Comparison of ENCODE assay signal across 34 cellular contexts in genomic region chr18:74472312-74472711, GRCh38. TPM values are rescaled to one million over a fixed set of nuclear protein-coding genes. Genes with fewer than 3 reads are reported as not detected.
"Had no signal": no experiment of that assay in that cellular context is flagged by ENCODE, and none has a peak within 500 bp of the region (broad histone marks: within the 10 kb centered on the region; RNA-seq: fewer than 3 reads in every experiment).

No MANE protein-coding gene starts in this region.

- H3K4me1 ChIP-seq: ascending aorta, breast epithelium, SJCRH30 had no signal

- H3K27ac ChIP-seq: ascending aorta, breast epithelium, SJCRH30 had no signal

- DNase-seq: activated CD4-positive, alpha-beta T cell treated with anti-CD3 and anti-CD28 coated beads, Interleukin-2, amount 10 ng/mL, durations not matched to agents 24 days and 14 days; activated CD4-positive, alpha-beta T cell treated with anti-CD3 and anti-CD28 coated beads, Interleukin-2, amount 50 U/mL, for 4 hours; activated CD8-positive, alpha-beta T cell treated with anti-CD3 and anti-CD28 coated beads for 36 hours; activated effector memory CD4-positive, alpha-beta T cell treated with anti-CD3 and anti-CD28 coated beads, Interleukin-2, amount 50 U/mL, for 16 hours; activated naive CD4-positive, alpha-beta T cell; activated naive CD4-positive, alpha-beta T cell treated with anti-CD3 and anti-CD28 coated beads, Interleukin-2, amount 50 U/mL, for 16 hours; activated naive CD8-positive, alpha-beta T cell treated with anti-CD3 and anti-CD28 coated beads for 36 hours; activated T-cell treated with anti-CD3 and anti-CD28 coated beads, Interleukin-2, amount 50 U/mL, for 1 hour; activated T-cell treated with anti-CD3 and anti-CD28 coated beads, Interleukin-2, amount 50 U/mL, for 72 hours; amygdala; Kasumi-1; KG1; MG63; NCI-H1048; NCI-H1105 treated with DMSO at 0.1 percent for 48 hours; NCI-H1436; NCI-H1694; NCI-H1930; NCI-H2081 treated with DMSO at 0.1 percent for 48 hours; NCI-H226; NCI-H446 treated with DMSO at 0.1 percent for 48 hours; NCI-H524; NCI-H69; NCI-H82; SHP77; SJCRH30; SK-N-SH had no signal

- H3K9me3 ChIP-seq: ascending aorta, breast epithelium, SJCRH30, SK-N-SH had no signal

- H3K36me3 ChIP-seq: ascending aorta, breast epithelium, MG63, SJCRH30 had no signal

- ATAC-seq: activated CD8-positive, alpha-beta T cell treated with anti-CD3 and anti-CD28 coated beads for 36 hours; activated T-cell treated with anti-CD3 and anti-CD28 coated beads, Interleukin-2, amount 50 U/mL, for 72 hours; activated T-helper 17 cell treated with anti-CD3 and anti-CD28 coated beads, Interleukin-2, amount 50 U/mL, for 72 hours; Panc1 had no signal

- H3K27me3 ChIP-seq: ascending aorta, breast epithelium, MG63, SJCRH30 had no signal

- H3K4me3 ChIP-seq: ascending aorta, breast epithelium, MG63, SJCRH30 had no signal

- H3K9ac ChIP-seq: SK-N-SH had no signal

- FAIRE-seq: TTC549 had no signal

RNA-seq across cellular contexts. Expression of gene DIPK1C, which starts 15.2 kb away (rescaled TPM):
- total RNA-seq: activated CD4-positive, alpha-beta T cell treated with anti-CD3 and anti-CD28 coated beads, Interleukin-2, amount 10 ng/mL, durations not matched to agents 24 days and 14 days; activated CD8-positive, alpha-beta memory T cell treated with anti-CD3 and anti-CD28 coated beads for 36 hours; activated CD8-positive, alpha-beta T cell treated with anti-CD3 and anti-CD28 coated beads for 36 hours; activated naive CD8-positive, alpha-beta T cell treated with anti-CD3 and anti-CD28 coated beads for 36 hours; activated T-cell treated with anti-CD3 and anti-CD28 coated beads, Interleukin-2, amount 50 U/mL, for 72 hours; activated T-helper 17 cell treated with anti-CD3 and anti-CD28 coated beads, Interleukin-2, amount 50 U/mL, for 72 hours; ascending aorta; RPMI7951; SJCRH30 had no signal
